8 cellular contexts compared by ENCODE assay signal in the genomic region with DNA sequence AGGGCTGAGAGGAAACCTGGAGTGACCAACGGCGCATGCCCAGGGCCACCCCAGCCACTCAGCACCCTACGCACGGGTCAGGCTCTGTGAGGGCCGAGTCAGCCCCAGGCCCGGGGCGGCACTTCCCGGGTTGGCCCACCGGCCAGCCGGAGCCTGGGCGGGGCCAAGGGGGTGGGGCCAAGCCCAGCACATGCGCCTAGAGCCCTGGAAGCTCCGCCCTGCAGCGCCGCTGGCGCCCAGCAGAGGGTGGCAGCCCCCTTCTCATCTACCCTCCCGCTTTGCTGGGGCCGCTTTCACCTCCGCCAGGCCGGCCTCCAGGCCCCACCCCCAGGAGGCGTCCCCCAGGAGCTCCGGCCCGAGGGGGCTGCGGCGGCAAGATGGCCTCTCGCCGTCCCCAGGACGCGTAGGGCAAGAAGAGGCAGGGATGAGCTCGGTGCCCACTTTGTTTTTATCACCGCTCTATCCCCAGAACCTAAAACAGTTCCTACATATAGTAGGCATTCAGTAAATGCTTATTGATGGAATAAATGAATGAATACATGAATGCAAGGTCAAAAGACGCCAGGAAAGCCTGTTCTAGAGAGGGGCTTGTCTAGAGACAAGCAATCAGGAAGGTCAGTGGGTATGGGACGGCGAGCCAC. TPM values are rescaled to one million over a fixed set of nuclear protein-coding genes. Genes with fewer than 3 reads are reported as not detected.
DNase-seq lines count a peak whose midpoint lies in the region; ATAC-seq, FAIRE-seq and TF ChIP-seq lines count a peak whose summit lies in the region.

No MANE protein-coding gene starts in this region.

- no peaks in the 10 kb centered on the region for H3K9me3 ChIP-seq in keratinocyte (ENCODE audit: control insufficient read depth, low read depth, low read length)

- peak overlapping the region; percentile 40 for H2AFZ ChIP-seq in keratinocyte (ENCODE audit: control insufficient read depth, low read length)

- H3K9ac ChIP-seq in keratinocyte (ENCODE audit: control insufficient read depth, extremely low read depth, insufficient read depth, low read length), result peak overlapping the region; percentile 78

- peaks cover 2 to 21% of the 10 kb centered on the region in 2 experiments for H3K36me3 ChIP-seq in keratinocyte (ENCODE audit: control insufficient read depth in 2 of 2, extremely low read depth in 1 of 2, insufficient read depth in 2 of 2, low read length in 2 of 2)

- H3K4me2 ChIP-seq in keratinocyte (ENCODE audit: control insufficient read depth, extremely low read depth, insufficient read depth, low read depth, low read length), result peak overlapping the region; percentile 84

- no peak for FAIRE-seq in keratinocyte (lab: Jason Lieb, UNC)

- peaks cover 76% of the 10 kb centered on the region for H3K4me1 ChIP-seq in keratinocyte (ENCODE audit: control insufficient read depth, extremely low read depth, insufficient read depth, low read length)

- dilution Hi-C loops in keratinocyte (cut with MboI; ENCODE audit: extremely low pct_ligation_motif_present, low sequenced_read_pairs), result no loop called here

- peak overlapping the region; percentile 89 for H3K27ac ChIP-seq in keratinocyte (ENCODE audit: control insufficient read depth, insufficient read depth, low read length)

- peak overlapping the region in 2 of 3 experiments; percentile 48 to 53 for H3K4me3 ChIP-seq in keratinocyte (ENCODE audit: control insufficient read depth in 2 of 3, extremely low read depth in 1 of 3, insufficient read depth in 2 of 3, low read depth in 1 of 3, low read length in 3 of 3)

- DNase-seq in AG08396 (ENCODE audit: low spot score), result peak; percentile 95
- DNase-seq in NCI-H2227 treated with DMSO at 0.1 percent for 48 hours (lab: John Stamatoyannopoulos, UW), result peak; percentile 76
- DNase-seq in activated CD4-positive, CD25-positive, alpha-beta regulatory T cell (lab: John Stamatoyannopoulos, UW), result peak; percentile 80 to 85 (median 84)
- peak; percentile 88 for DNase-seq in central memory CD4-positive, alpha-beta T cell
- peak; percentile 66 for DNase-seq in keratinocyte (ENCODE audit: low read depth, low spot score)
- peak; percentile 82 to 91 (median 89) for DNase-seq in stimulated activated CD4-positive, alpha-beta T cell treated with anti-CD3 and anti-CD28 coated beads, Interleukin-12 subunit alpha, Interleukin-12 subunit beta, amount 100 ng/mL, for 48 hours (ENCODE audit: low read depth in 2 of 3, low spot score in 1 of 3)

- no peaks in the 10 kb centered on the region for H3K9me1 ChIP-seq in keratinocyte (ENCODE audit: control insufficient read depth, extremely low read depth, insufficient read depth, low read length)

- peak; percentile 68 to 96 (median 93) for TF ChIP-seq CTCF in keratinocyte (optimal IDR thresholded peaks at IDR 0.05 in 1 of 3, IDR thresholded peaks at IDR 0.05 in 1 of 3, conservative IDR thresholded peaks at IDR 0.05 in 1 of 3; ENCODE audit: extremely low read depth in 1 of 3, insufficient read depth in 2 of 3, low read length in 3 of 3)

- peaks cover 53% of the 10 kb centered on the region for H3K79me2 ChIP-seq in keratinocyte (ENCODE audit: control insufficient read depth, insufficient read depth, low read length)

- ATAC-seq in GM18870 (IDR thresholded peaks at IDR 0.05; ENCODE audit: unreplicated experiment) (peak; percentile 55), HG03108 (IDR thresholded peaks at IDR 0.05; ENCODE audit: unreplicated experiment) (peak; percentile 73)

- no peaks in the 10 kb centered on the region for H3K27me3 ChIP-seq in keratinocyte (ENCODE audit: control insufficient read depth, extremely low read depth, insufficient read depth, low read length)

- H4K20me1 ChIP-seq in keratinocyte (ENCODE audit: control insufficient read depth, extremely low read depth, insufficient read depth, low read length), result no peaks in the 10 kb centered on the region

RNA-seq across cellular contexts. Expression of a gene that starts 31.3 kb away (rescaled TPM):
- polyA plus RNA-seq in keratinocyte, result 18.4 to 26.6 TPM (median 20.0 TPM) in 3 replicates
- 132 TPM for polyA plus RNA-seq in keratinocyte (2011; ENCODE audit: low read depth)
- polyA plus RNA-seq in keratinocyte (2011; cell fraction: cytosol; rRNA removed), result 13.5 and 22.0 TPM in 2 replicates
- 129 and 141 TPM in 2 replicates for polyA plus RNA-seq in keratinocyte (2011; cell fraction: nucleus; rRNA removed)
- polyA plus RNA-seq in keratinocyte (2012; ENCODE audit: low replicate concordance), result 70.9 and 78.4 TPM in 2 replicates
- polyA minus RNA-seq in keratinocyte, result 43.5 to 142 TPM (median 64.0 TPM) in 3 replicates
- 32.6 TPM for polyA minus RNA-seq in keratinocyte (2011; cell fraction: cytosol; rRNA and poly(A)+ RNA removed)
- 71.2 and 113 TPM in 2 replicates for polyA minus RNA-seq in keratinocyte (2011; cell fraction: nucleus; rRNA and poly(A)+ RNA removed)

Comparison
In these comparisons a context has a peak if more than half of its experiments do, and no peak if none do; other contexts are left out.
1. Peak in every context shown above with its lines: DNase-seq, ATAC-seq, H3K4me3 ChIP-seq and H3K27ac ChIP-seq.